Comparison of ENCODE assay signal across 1 cellular context in genomic region chr11:35619030-35619753, GRCh38.
TF ChIP-seq lines count a peak whose summit lies in the region.

No MANE protein-coding gene starts in this region.

TF ChIP-seq in K562, 482 proteins besides CTCF, POLR2A, EP300 and RAD21 (continued from another document):
- TF ChIP-seq SIN3B (IDR thresholded peaks at IDR 0.05; ENCODE audit: low read depth) (no peak), MGA (IDR thresholded peaks at IDR 0.05) (peak; percentile 68), FOXM1 (IDR thresholded peaks at IDR 0.05; ENCODE audit: low read depth) (no peak), FOXM1 (CRISPR knock-in tag; IDR thresholded peaks at IDR 0.05; ENCODE audit: low read depth) (0 out of 2 replicates have a peak, but pooled peaks have one; percentile 35), HNRNPUL1 (IDR thresholded peaks at IDR 0.05; ENCODE audit: low read length) (no peak), ZNF740 (CRISPR knock-in tag; IDR thresholded peaks at IDR 0.05) (0 out of 2 replicates have a peak, but pooled peaks have one; percentile 50), ZNF740 (tag; IDR thresholded peaks at IDR 0.05) (no peak), ZNF232 (CRISPR knock-in tag; IDR thresholded peaks at IDR 0.05) (peak; percentile 69; the same call in 1 of the 2 replicates), TEAD4 (IDR thresholded peaks at IDR 0.05; ENCODE audit: low read length) (no peak), TEAD4 (CRISPR knock-in tag; IDR thresholded peaks at IDR 0.05; ENCODE audit: borderline replicate concordance) (peak; percentile 11; the same call in 1 of the 2 replicates), ZNF263 (CRISPR knock-in tag; IDR thresholded peaks at IDR 0.05; ENCODE audit: borderline replicate concordance) (peak; percentile 37; the same call in 1 of the 2 replicates), EZH2 (IDR thresholded peaks at IDR 0.05; ENCODE audit: borderline replicate concordance, low read depth, low read length) (no peak; the same call in 1 of the 2 replicates), STAG1 (CRISPR knock-in tag; IDR thresholded peaks at IDR 0.05; ENCODE audit: borderline replicate concordance) (peak; percentile 20; the same call in 1 of the 2 replicates), ZNF589 (CRISPR knock-in tag; IDR thresholded peaks at IDR 0.05; ENCODE audit: low read depth) (no peak), TCF3 (CRISPR knock-in tag; IDR thresholded peaks at IDR 0.05) (no peak), RBM22 (IDR thresholded peaks at IDR 0.05; ENCODE audit: low read depth, low read length, poor library complexity, severe bottlenecking) (peak; percentile 42), ZFX (CRISPR knock-in tag; IDR thresholded peaks at IDR 0.05) (peak; percentile 69), CBFA2T2 (conservative IDR thresholded peaks at IDR 0.05) (no peak), ZNF511 (CRISPR knock-in tag; IDR thresholded peaks at IDR 0.05) (0 out of 2 replicates have a peak, but pooled peaks have one; percentile 31), FOXA3 (CRISPR knock-in tag; conservative IDR thresholded peaks at IDR 0.05 in 1 of 2, IDR thresholded peaks at IDR 0.05 in 1 of 2) (0 out of 4 replicates have a peak, but pooled peaks of 1 of the 2 experiments have one; percentile 48), HEY1 (CRISPR knock-in tag; IDR thresholded peaks at IDR 0.05; ENCODE audit: borderline replicate concordance) (no peak), ZBTB33 (CRISPR knock-in tag; IDR thresholded peaks at IDR 0.05) (0 out of 2 replicates have a peak, but pooled peaks have one; percentile 12), KLF6 (CRISPR knock-in tag; IDR thresholded peaks at IDR 0.05; ENCODE audit: borderline replicate concordance) (no peak), CBFA2T3 (IDR thresholded peaks at IDR 0.05) (no peak), KDM5B (IDR thresholded peaks at IDR 0.05; ENCODE audit: insufficient replicate concordance, low read depth, low read length) (peak; percentile 28), SRSF3 (IDR thresholded peaks at IDR 0.05; ENCODE audit: insufficient read depth, low read length) (no peak), MAX (CRISPR knock-in tag; IDR thresholded peaks at IDR 0.05) (peak; percentile 67), NRF1 (conservative IDR thresholded peaks at IDR 0.05 in 1 of 2, IDR thresholded peaks at IDR 0.05 in 1 of 2) (peak; percentile 64 to 72), ZBTB1 (CRISPR knock-in tag; IDR thresholded peaks at IDR 0.05; ENCODE audit: borderline replicate concordance, low read depth) (peak; percentile 46; the same call in 1 of the 2 replicates), SAP30 (IDR thresholded peaks at IDR 0.05; ENCODE audit: borderline replicate concordance, insufficient read depth, low read depth, low read length, poor library complexity, severe bottlenecking) (no peak), E2F6 (IDR thresholded peaks at IDR 0.05; ENCODE audit: borderline replicate concordance in 1 of 2, extremely low read depth in 1 of 2, insufficient read depth in 1 of 2, insufficient read length in 1 of 2, low read depth in 1 of 2, low read length in 1 of 2, poor library complexity in 1 of 2, severe bottlenecking in 1 of 2) (peak in 1 of 2 experiments; percentile 77), ETV6 (IDR thresholded peaks at IDR 0.05; ENCODE audit: borderline replicate concordance in 1 of 2, low read depth in 2 of 2, low read length in 1 of 2) (no peak), ETV6 (CRISPR knock-in tag; IDR thresholded peaks at IDR 0.05; ENCODE audit: borderline replicate concordance) (peak; percentile 14; the same call in 1 of the 2 replicates), NCOA6 (IDR thresholded peaks at IDR 0.05) (0 out of 2 replicates have a peak, but pooled peaks have one; percentile 44)
